ENCODE assay signal across 1 cellular context in genomic region chr6:129353067-129353466, GRCh38.
TF ChIP-seq lines count a peak whose summit lies in the region.

No MANE protein-coding gene starts in this region.

TF ChIP-seq in H1, 55 proteins besides CTCF, POLR2A, EP300 and RAD21:
- TF ChIP-seq CREB1 (IDR thresholded peaks at IDR 0.05) (no peak), TBP (IDR thresholded peaks at IDR 0.05; ENCODE audit: low read depth, low read length) (no peak), ASH2L (IDR thresholded peaks at IDR 0.05; ENCODE audit: low read length) (no peak), NANOG (IDR thresholded peaks at IDR 0.05; ENCODE audit: insufficient read depth, low read depth, low read length, poor library complexity, severe bottlenecking) (no peak), CTBP2 (IDR thresholded peaks at IDR 0.05; ENCODE audit: borderline replicate concordance, insufficient read depth, insufficient read length, low read length) (no peak), PHF8 (conservative IDR thresholded peaks at IDR 0.05; ENCODE audit: low read depth, low read length) (no peak), CHD2 (IDR thresholded peaks at IDR 0.05; ENCODE audit: low read length) (no peak), JUND (IDR thresholded peaks at IDR 0.05; ENCODE audit: low read length) (no peak), BACH1 (IDR thresholded peaks at IDR 0.05; ENCODE audit: low read length) (peak; percentile 77)
TF ChIP-seq in H1: peak in this region for 1.
